In the genomic region with DNA sequence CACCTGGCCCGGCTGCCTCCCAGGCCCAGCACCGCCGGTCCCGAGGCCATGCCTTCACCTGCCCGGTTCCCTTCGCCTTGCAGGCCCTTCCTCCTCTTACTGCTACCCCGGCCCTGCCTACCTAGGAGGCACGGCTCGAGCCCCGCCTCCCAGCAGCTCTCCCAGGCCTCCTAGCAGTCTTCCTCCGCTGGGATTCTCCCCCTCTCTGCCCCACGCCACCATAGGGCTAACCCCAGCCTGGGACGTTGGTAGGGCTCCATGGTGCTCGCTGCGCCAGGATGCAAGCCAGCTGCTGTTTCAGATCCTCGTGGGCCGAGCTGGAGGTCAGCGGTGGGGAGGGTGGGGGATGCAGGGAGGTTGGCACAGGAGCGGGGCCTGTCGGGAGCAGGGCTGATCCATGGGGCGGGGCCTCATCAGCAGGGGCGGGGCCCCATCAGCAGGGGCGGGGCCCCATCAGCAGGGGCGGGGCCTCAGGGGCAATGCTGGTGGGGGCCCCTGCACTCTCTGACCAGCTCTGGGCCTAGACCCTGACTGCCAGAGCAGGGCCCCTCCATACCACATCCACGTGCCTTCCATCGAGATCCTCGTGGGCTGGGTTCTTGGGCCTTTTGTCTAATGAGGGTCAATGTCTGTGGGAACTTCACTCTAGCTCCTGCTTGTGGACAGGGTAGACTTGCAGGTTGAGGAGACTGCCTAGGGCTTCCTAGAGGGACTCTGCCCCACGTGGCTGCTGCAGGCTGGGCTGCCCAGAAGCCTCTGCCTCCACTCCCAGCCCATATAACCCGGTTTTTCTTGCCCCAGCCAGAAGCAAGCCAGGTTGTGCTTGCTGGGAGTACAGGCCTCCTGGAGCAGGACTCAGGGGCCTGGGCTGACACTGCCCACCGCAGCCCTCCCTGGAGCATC, we compare ENCODE assay signal across 10 cellular contexts.
DNase-seq lines count a peak whose midpoint lies in the region; ATAC-seq and FAIRE-seq lines count a peak whose summit lies in the region.
"Had no signal": no experiment of that assay in that cellular context is flagged by ENCODE, and none has a peak within 500 bp of the region (broad histone marks: within the 10 kb centered on the region; RNA-seq: fewer than 3 reads in every experiment).

No MANE protein-coding gene starts in this region.

- FAIRE-seq in small intestine (lab: Jason Lieb, UNC): no peak
- FAIRE-seq: islet of Langerhans had no signal

- DNase-seq in activated naive CD4-positive, alpha-beta T cell treated with anti-CD3 and anti-CD28 coated beads, Interleukin-2, amount 10 ng/mL, durations not matched to agents 7 days and 5 days: peak; percentile 32
- DNase-seq in activated naive CD4-positive, alpha-beta T cell (lab: John Stamatoyannopoulos, UW): no peak
- peak; percentile 21 for DNase-seq in RPMI8226
- DNase-seq in cardiac septum (ENCODE audit: low spot score): peak; percentile 72
- peak; percentile 11 for DNase-seq in small intestine
- no peak for DNase-seq in NCI-H1092 (lab: John Stamatoyannopoulos, UW)
- no peak for DNase-seq in COR-L47 (lab: John Stamatoyannopoulos, UW)
- DNase-seq: DND-41 had no signal

- CTCF ChIA-PET in activated naive CD4-positive, alpha-beta T cell treated with anti-CD3 and anti-CD28 coated beads, Interleukin-2, amount 10 ng/mL, durations not matched to agents 7 days and 5 days (lab: Charles Lee): interaction anchor here (1.0 to 4.4 kb wide), 21 partner anchors 9 to 255 kb away, joined by 3 to 38 read pairs (median 5); no protein-coding TSS in a partner anchor

- H3K4me3 Mint-ChIP-seq in activated naive CD4-positive, alpha-beta T cell treated with anti-CD3 and anti-CD28 coated beads, Interleukin-2, amount 10 ng/mL, durations not matched to agents 7 days and 5 days: peak overlapping the region; percentile 31

- H3K27me3 Mint-ChIP-seq in activated naive CD4-positive, alpha-beta T cell treated with anti-CD3 and anti-CD28 coated beads, Interleukin-2, amount 10 ng/mL, durations not matched to agents 7 days and 5 days: peaks cover 4% of the 10 kb centered on the region

- no peaks in the 10 kb centered on the region for H3K4me1 ChIP-seq in small intestine (ENCODE audit: control insufficient read depth in 2 of 2, insufficient read depth in 1 of 2, low read depth in 1 of 2, low read length in 1 of 2)

- no peaks in the 10 kb centered on the region for H3K9me3 ChIP-seq in small intestine (ENCODE audit: control insufficient read depth, low read depth)

- H3K36me3 ChIP-seq in small intestine (ENCODE audit: control insufficient read depth in 2 of 2, insufficient read depth in 2 of 2, low read length in 2 of 2): no peaks in the 10 kb centered on the region

- H3K36me3 Mint-ChIP-seq in activated naive CD4-positive, alpha-beta T cell treated with anti-CD3 and anti-CD28 coated beads, Interleukin-2, amount 10 ng/mL, durations not matched to agents 7 days and 5 days: no peaks in the 10 kb centered on the region

- no peaks in the 10 kb centered on the region for H3K27me3 ChIP-seq in small intestine (ENCODE audit: control insufficient read depth in 2 of 2, insufficient read depth in 2 of 2, low read length in 2 of 2)

- no peak overlapping the region for H3K27ac ChIP-seq in small intestine (ENCODE audit: low read depth in 1 of 2, low read length in 1 of 2)

- ATAC-seq in GM21526 (IDR thresholded peaks at IDR 0.05; ENCODE audit: low FRiP score, unreplicated experiment): no peak

- H3K4me3 ChIP-seq in small intestine (ENCODE audit: low read depth in 1 of 2, low read length in 2 of 2): no peak overlapping the region

- no peaks in the 10 kb centered on the region for H3K9me3 Mint-ChIP-seq in activated naive CD4-positive, alpha-beta T cell treated with anti-CD3 and anti-CD28 coated beads, Interleukin-2, amount 10 ng/mL, durations not matched to agents 7 days and 5 days

- H3K27ac Mint-ChIP-seq in activated naive CD4-positive, alpha-beta T cell treated with anti-CD3 and anti-CD28 coated beads, Interleukin-2, amount 10 ng/mL, durations not matched to agents 7 days and 5 days: peak overlapping the region; percentile 24

- H3K4me1 Mint-ChIP-seq in activated naive CD4-positive, alpha-beta T cell treated with anti-CD3 and anti-CD28 coated beads, Interleukin-2, amount 10 ng/mL, durations not matched to agents 7 days and 5 days: peaks cover 12% of the 10 kb centered on the region

- WGBS in small intestine, 3 donors: 56 to 69% (median 61%) methylated on average over 28 to 30 of the region's 30 CpGs

- intact Hi-C loops in cardiac septum (cut with DNase I): no loop called here

Comparison
In these comparisons a context has a peak if more than half of its experiments do, and no peak if none do; other contexts are left out.
1. DNase-seq: peak in activated naive CD4-positive, alpha-beta T cell treated with anti-CD3 and anti-CD28 coated beads, Interleukin-2, amount 10 ng/mL, durations not matched to agents 7 days and 5 days (single experiment), RPMI8226 (single experiment), cardiac septum (single experiment) and small intestine (single experiment); none in activated naive CD4-positive, alpha-beta T cell (0 of 4), NCI-H1092 (single experiment) and COR-L47 (single experiment).